ENCODE assay signal across 15 cellular contexts in genomic region chr20:46808565-46808964, GRCh38.
A peak's percentile ranks its signal among the peaks of the same experiment; 100 is the strongest.
DNase-seq lines count a peak whose midpoint lies in the region; ATAC-seq and TF ChIP-seq lines count a peak whose summit lies in the region.
"Had no signal": no experiment of that assay in that cellular context is flagged by ENCODE, and none has a peak within 500 bp of the region (broad histone marks: within the 10 kb centered on the region; RNA-seq: fewer than 3 reads in every experiment).

No MANE protein-coding gene starts in this region.

- no peaks in the 10 kb centered on the region for H3K4me1 Mint-ChIP-seq in activated T-helper 2 cell treated with anti-CD3 and anti-CD28 coated beads, Interferon-gamma antibody, Interleukin-2, Interleukin-4, amounts not matched to agents 10 μg/mL and 5 μg/mL and 100 μg/mL, durations not matched to agents 14 hours and 24 hours and 36 hours (ENCODE audit: low read depth)

- intact Hi-C loops in activated T-helper 2 cell treated with anti-CD3 and anti-CD28 coated beads, Interferon-gamma antibody, Interleukin-2, Interleukin-4, amounts not matched to agents 10 μg/mL and 5 μg/mL and 100 μg/mL, durations not matched to agents 14 hours and 24 hours and 36 hours (cut with micrococcal nuclease): no loop called here
- intact Hi-C loops in psoas muscle (cut with DNase I): no loop called here

- DNase-seq in DMS 273 (lab: John Stamatoyannopoulos, UW; ENCODE audit: unreplicated experiment): peak; percentile 43
- DNase-seq in DMS 273 treated with DMSO at 0.1 percent for 48 hours (lab: John Stamatoyannopoulos, UW): no peak
- peak; percentile 35 for DNase-seq in NCI-H1092 (lab: John Stamatoyannopoulos, UW)
- DNase-seq in NCI-H2081 treated with DMSO at 0.1 percent for 48 hours (lab: John Stamatoyannopoulos, UW): peak; percentile 86
- no peak for DNase-seq in activated T-helper 2 cell treated with anti-CD3 and anti-CD28 coated beads, Interferon-gamma antibody, Interleukin-2, Interleukin-4, amounts not matched to agents 10 μg/mL and 5 μg/mL and 100 μg/mL, durations not matched to agents 14 hours and 24 hours and 36 hours (ENCODE audit: low spot score)
- no peak for DNase-seq in psoas muscle
- DNase-seq: NCI-H1048, NCI-H226, SHP77 had no signal

- no peak overlapping the region for H3K27ac Mint-ChIP-seq in activated T-helper 2 cell treated with anti-CD3 and anti-CD28 coated beads, Interferon-gamma antibody, Interleukin-2, Interleukin-4, amounts not matched to agents 10 μg/mL and 5 μg/mL and 100 μg/mL, durations not matched to agents 14 hours and 24 hours and 36 hours
- H3K27ac Mint-ChIP-seq: GM23338 had no signal

- H3K4me3 Mint-ChIP-seq in activated T-helper 2 cell treated with anti-CD3 and anti-CD28 coated beads, Interferon-gamma antibody, Interleukin-2, Interleukin-4, amounts not matched to agents 10 μg/mL and 5 μg/mL and 100 μg/mL, durations not matched to agents 14 hours and 24 hours and 36 hours (ENCODE audit: low read depth): no peak overlapping the region
- H3K4me3 Mint-ChIP-seq: GM23338 had no signal

- no peaks in the 10 kb centered on the region for H3K36me3 Mint-ChIP-seq in activated T-helper 2 cell treated with anti-CD3 and anti-CD28 coated beads, Interferon-gamma antibody, Interleukin-2, Interleukin-4, amounts not matched to agents 10 μg/mL and 5 μg/mL and 100 μg/mL, durations not matched to agents 14 hours and 24 hours and 36 hours (ENCODE audit: low read depth)

- H3K9me3 Mint-ChIP-seq in activated T-helper 2 cell treated with anti-CD3 and anti-CD28 coated beads, Interferon-gamma antibody, Interleukin-2, Interleukin-4, amounts not matched to agents 10 μg/mL and 5 μg/mL and 100 μg/mL, durations not matched to agents 14 hours and 24 hours and 36 hours: no peaks in the 10 kb centered on the region
- H3K9me3 Mint-ChIP-seq: GM23338 had no signal

- no peak overlapping the region for H3K4me3 ChIP-seq in psoas muscle
- H3K4me3 ChIP-seq: BLaER1, GM23338 had no signal

- H3K27ac ChIP-seq in VCaP (peak overlapping the region; percentile 68), psoas muscle (no peak overlapping the region)
- H3K27ac ChIP-seq: 22Rv1, BLaER1 had no signal

- ATAC-seq in GM21737 (IDR thresholded peaks at IDR 0.05; ENCODE audit: unreplicated experiment) (no peak), psoas muscle (no peak)
- ATAC-seq: GM23338, SK-N-SH treated with all-trans-retinoic acid at 6 μM for 48 hours had no signal

- H3K4me1 ChIP-seq in psoas muscle: no peaks in the 10 kb centered on the region

- H3K36me3 ChIP-seq in psoas muscle (ENCODE audit: insufficient read depth in 1 of 2, low read depth in 1 of 2): no peaks in the 10 kb centered on the region
- H3K36me3 ChIP-seq: BLaER1 had no signal

- H3K9me3 ChIP-seq in psoas muscle: no peaks in the 10 kb centered on the region
- H3K9me3 ChIP-seq: BLaER1 had no signal

- no peak for TF ChIP-seq CTCF in VCaP (conservative IDR thresholded peaks at IDR 0.05)
- no peak for TF ChIP-seq CTCF in psoas muscle (IDR thresholded peaks at IDR 0.05)

- 14 to 42% (median 25%) methylated on average over 1 of the region's 1 CpG for WGBS in psoas muscle, 3 donors

- peaks cover 0 to 33% (median 1%) of the 10 kb centered on the region in 3 donors for H3K27me3 ChIP-seq in psoas muscle (ENCODE audit: insufficient read depth in 3 of 3, low read length in 2 of 3)

- peaks cover 32% of the 10 kb centered on the region for H3K27me3 Mint-ChIP-seq in activated T-helper 2 cell treated with anti-CD3 and anti-CD28 coated beads, Interferon-gamma antibody, Interleukin-2, Interleukin-4, amounts not matched to agents 10 μg/mL and 5 μg/mL and 100 μg/mL, durations not matched to agents 14 hours and 24 hours and 36 hours (ENCODE audit: low read depth)

Comparison
In these comparisons a context has a peak if more than half of its experiments do, and no peak if none do; other contexts are left out.
1. DNase-seq: peak in DMS 273 (single experiment), NCI-H1092 (single experiment) and NCI-H2081 treated with DMSO at 0.1 percent for 48 hours (single experiment); none in DMS 273 treated with DMSO at 0.1 percent for 48 hours (single experiment), activated T-helper 2 cell treated with anti-CD3 and anti-CD28 coated beads, Interferon-gamma antibody, Interleukin-2, Interleukin-4, amounts not matched to agents 10 μg/mL and 5 μg/mL and 100 μg/mL, durations not matched to agents 14 hours and 24 hours and 36 hours (single experiment) and psoas muscle (0 of 2).